ENCODE assay signal across 7 cellular contexts in the genomic region with DNA sequence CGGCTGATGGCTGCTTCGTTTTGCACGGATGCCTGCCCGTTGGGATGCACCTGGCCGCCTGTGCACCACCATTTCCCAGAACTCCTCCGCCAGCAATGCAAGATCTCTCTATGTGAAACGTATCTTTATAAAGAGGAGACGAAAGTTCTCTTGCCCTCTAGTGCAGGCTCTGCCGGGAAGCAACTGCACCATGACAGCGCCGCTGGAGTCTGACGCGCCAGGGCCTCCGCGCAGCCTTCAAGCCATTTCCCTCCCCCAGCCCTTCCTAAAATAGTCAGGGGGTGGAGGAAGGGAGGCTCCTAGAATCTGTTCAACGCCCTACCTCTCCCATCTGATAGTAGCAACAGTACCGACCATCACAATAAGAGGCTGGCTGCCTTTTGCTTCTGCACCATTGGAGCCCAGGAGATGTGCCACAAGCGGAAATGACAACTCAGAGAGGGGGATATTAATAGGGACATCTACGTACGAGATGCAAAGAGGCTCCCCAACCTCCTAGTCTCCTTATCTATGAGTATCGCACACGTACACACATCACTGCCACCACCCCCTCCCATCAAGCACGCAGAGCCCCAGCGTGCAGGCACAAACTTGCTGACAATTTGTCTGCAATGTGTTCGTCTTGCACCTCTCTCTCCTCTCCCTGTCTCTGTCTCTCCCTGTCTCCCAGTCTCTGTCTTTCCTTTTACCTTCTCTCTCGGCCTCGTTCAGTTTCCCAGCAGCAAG. TPM values are rescaled to one million over a fixed set of nuclear protein-coding genes. Genes with fewer than 3 reads are reported as not detected.
A peak's percentile ranks its signal among the peaks of the same experiment; 100 is the strongest.
DNase-seq lines count a peak whose midpoint lies in the region; ATAC-seq and TF ChIP-seq lines count a peak whose summit lies in the region.

No MANE protein-coding gene starts in this region.

- no peak for TF ChIP-seq CTCF in kidney epithelial cell (IDR thresholded peaks at IDR 0.05; ENCODE audit: insufficient read depth, low read length, poor library complexity, severe bottlenecking)
- TF ChIP-seq CTCF in spleen (IDR thresholded peaks at IDR 0.05 in 8 of 11, conservative IDR thresholded peaks at IDR 0.05 in 3 of 11) = no peak

- no peak overlapping the region for H3K9ac ChIP-seq in HUES48 (ENCODE audit: low read depth, low read length)

- H3K27ac ChIP-seq in HUES48 (ENCODE audit: low read depth, low read length) (no peak overlapping the region), spleen (peak overlapping the region; percentile 63 to 93 (median 84))

- H3K27me3 ChIP-seq in HUES48 (ENCODE audit: control insufficient read depth, insufficient read depth, low read length) (peaks cover 52% of the 10 kb centered on the region), kidney epithelial cell (ENCODE audit: control insufficient read depth, insufficient read depth, low read length) (no peaks in the 10 kb centered on the region), spleen (replicated peaks in 1 of 7) (peaks cover 0 to 30% (median 7%) of the 10 kb centered on the region in 7 donors)

- no peaks in the 10 kb centered on the region for H3K36me3 ChIP-seq in HUES48 (ENCODE audit: control insufficient read depth, insufficient read depth, low read length)
- H3K36me3 ChIP-seq in kidney epithelial cell (ENCODE audit: control insufficient read depth, insufficient read depth, low read length) = no peaks in the 10 kb centered on the region
- H3K36me3 ChIP-seq in spleen = no peaks in the 10 kb centered on the region

- intact Hi-C loops in spleen (cut with DNase I; ENCODE audit: low total_unique reads) = no loop called here

- ATAC-seq in GM19035 (IDR thresholded peaks at IDR 0.05; ENCODE audit: unreplicated experiment) = peak; percentile 22

- H3K4me3 ChIP-seq in HUES48 (ENCODE audit: low read depth, low read length) (peak overlapping the region; percentile 75), kidney epithelial cell (ENCODE audit: low read depth, low read length) (peak overlapping the region; percentile 40), spleen (peak overlapping the region; percentile 43 to 81 (median 62))

- DNase-seq in cerebellar nuclear complex (lab: John Stamatoyannopoulos, UW) = peak; percentile 60 to 82
- no peak for DNase-seq in kidney epithelial cell (ENCODE audit: low read depth)
- DNase-seq in spleen = peak; percentile 85
- no peak for DNase-seq in NCI-H2171 treated with DMSO at 0.1 percent for 48 hours (lab: John Stamatoyannopoulos, UW)
- no peak for DNase-seq in midbrain (lab: John Stamatoyannopoulos, UW)

- no peak for TF ChIP-seq POLR2A in spleen (IDR thresholded peaks at IDR 0.05)

- H3K9me3 ChIP-seq in HUES48 (ENCODE audit: control insufficient read depth, insufficient read depth, low read length) = no peaks in the 10 kb centered on the region
- H3K9me3 ChIP-seq in spleen = no peaks in the 10 kb centered on the region

- whole genome bisulfite sequencing in spleen, 5 donors = 9 to 14% (median 11%) methylated on average over 27 of the region's 27 CpGs

- H3K4me1 ChIP-seq in HUES48 (ENCODE audit: control insufficient read depth, insufficient read depth, low read length) (peaks cover 7% of the 10 kb centered on the region), spleen (peaks cover 8 to 68% (median 34%) of the 10 kb centered on the region in 6 donors)

RNA-seq across cellular contexts. Expression of a gene that starts 1.1 kb away (rescaled TPM):
- 43.1 and 67.9 TPM in 2 replicates for total RNA-seq in kidney epithelial cell
- total RNA-seq in spleen = 100 to 1,000 TPM; 171 to 336 (median 316) TPM
- 10 to 100 TPM; 27.8 to 48.4 (median 35.7) TPM for polyA plus RNA-seq in spleen

Comparison
In these comparisons a context has a peak if more than half of its experiments do, and no peak if none do; other contexts are left out.
1. DNase-seq: peak in cerebellar nuclear complex (2 of 2) and spleen (single experiment); none in kidney epithelial cell (single experiment), NCI-H2171 treated with DMSO at 0.1 percent for 48 hours (single experiment) and midbrain (single experiment).
2. Peak in every context shown above with its lines, with median percentiles within 50 percentile points of each other: H3K4me3 ChIP-seq.